Comparison of ENCODE assay signal across 14 cellular contexts in genomic region chr5:105907016-105907415, GRCh38.
DNase-seq lines count a peak whose midpoint lies in the region; ATAC-seq, FAIRE-seq and TF ChIP-seq lines count a peak whose summit lies in the region.
"Had no signal": no experiment of that assay in that cellular context is flagged by ENCODE, and none has a peak within 500 bp of the region (broad histone marks: within the 10 kb centered on the region; RNA-seq: fewer than 3 reads in every experiment).

No MANE protein-coding gene starts in this region.

- no peaks in the 10 kb centered on the region for H3K79me1 ChIP-seq in IMR-90 (ENCODE audit: low read depth in 1 of 2, low read length in 2 of 2)

- BruUV-seq in IMR-90 (replicated peaks; lab: Mats Ljungman, UMichigan), result no TSS peak

- no peaks in the 10 kb centered on the region for H4K20me1 ChIP-seq in IMR-90 (ENCODE audit: insufficient read depth, low read length)
- H4K20me1 ChIP-seq: BLaER1 treated with 17β-estradiol and CSF1 and Interleukin-3, amounts not matched to agents 10 nM and 100 nM had no signal

- H4K5ac ChIP-seq in IMR-90 (ENCODE audit: low read depth, low read length), result no peak overlapping the region

- H3K9ac ChIP-seq in IMR-90 (ENCODE audit: low read depth, low read length), result no peak overlapping the region
- H3K9ac ChIP-seq: BLaER1 treated with 17β-estradiol and CSF1 and Interleukin-3, amounts not matched to agents 10 nM and 100 nM had no signal

- FAIRE-seq in A204.1 (lab: Jason Lieb, UNC), result peak; percentile 80
- FAIRE-seq: H54 had no signal

- no peak overlapping the region for H3K18ac ChIP-seq in IMR-90 (ENCODE audit: low read depth, low read length)

- in situ Hi-C loops in IMR-90 (cut with MboI; ENCODE audit: low sequenced_read_pairs), result no loop called here

- ATAC-seq in IMR-90 (ENCODE audit: low read depth), result peak; percentile 40; the same call in 1 of the 2 replicates
- no peak for ATAC-seq in omental fat pad (ENCODE audit: low FRiP score)
- no peak for ATAC-seq in activated naive CD4-positive, alpha-beta T cell treated with anti-CD3 and anti-CD28 coated beads, Interleukin-2, amount 50 U/mL, for 72 hours

- dilution Hi-C loops in IMR-90 (cut with HindIII; ENCODE audit: low sequenced_read_pairs, unreplicated experiment), result no loop called here

- intact Hi-C loops in IMR-90 (cut with micrococcal nuclease) (no loop called here), thyroid gland (cut with DNase I) (no loop called here)

- H2AK9ac ChIP-seq in IMR-90 (replicated peaks; ENCODE audit: low read depth, low read length, poor library complexity), result no peak overlapping the region

- no peak overlapping the region for H3K4me3 ChIP-seq in IMR-90 (ENCODE audit: insufficient read depth, low read depth, low read length)
- H3K4me3 ChIP-seq in fibroblast of the aortic adventitia (ENCODE audit: low read depth, low read length), result no peak overlapping the region
- H3K4me3 ChIP-seq in coronary artery, result no peak overlapping the region
- no peak overlapping the region for H3K4me3 ChIP-seq in thyroid gland (replicated peaks in 1 of 3)
- H3K4me3 ChIP-seq: BLaER1 treated with 17β-estradiol and CSF1 and Interleukin-3, amounts not matched to agents 10 nM and 100 nM had no signal

- no peaks in the 10 kb centered on the region for H3K36me3 Mint-ChIP-seq in activated naive CD4-positive, alpha-beta T cell treated with anti-CD3 and anti-CD28 coated beads, Interleukin-2, amount 50 U/mL, for 72 hours
- H3K36me3 Mint-ChIP-seq: CD4-positive, CD25-positive, alpha-beta regulatory T cell had no signal

- H3K56ac ChIP-seq in IMR-90 (ENCODE audit: extremely low read depth, insufficient read depth, low read length), result no peak overlapping the region

- H4K8ac ChIP-seq in IMR-90 (ENCODE audit: low read depth in 2 of 2, low read length in 2 of 2), result no peak overlapping the region

- H3K4me1 ChIP-seq in IMR-90 (ENCODE audit: control insufficient read depth, insufficient read depth, low read length) (no peaks in the 10 kb centered on the region), thyroid gland (no peaks in the 10 kb centered on the region)
- H3K4me1 ChIP-seq: BLaER1 treated with 17β-estradiol and CSF1 and Interleukin-3, amounts not matched to agents 10 nM and 100 nM had no signal

- no peak for TF ChIP-seq RAD21 in IMR-90 (IDR thresholded peaks at IDR 0.05; ENCODE audit: low read length)

- H3K9me1 ChIP-seq in IMR-90 (ENCODE audit: insufficient read depth, low read length), result no peaks in the 10 kb centered on the region

- no CpG with 5 or more reads among the region's 2 CpGs for WGBS in IMR-90 (ENCODE audit: extremely low coverage in 2 of 2, insufficient read length in 1 of 2), 2 experiments
- 68 to 72% methylated on average over 2 of the region's 2 CpGs for WGBS in thyroid gland, 2 donors

- H3K4me2 ChIP-seq in IMR-90 (ENCODE audit: low read depth, low read length), result no peak overlapping the region
- H3K4me2 ChIP-seq: BLaER1 treated with 17β-estradiol and CSF1 and Interleukin-3, amounts not matched to agents 10 nM and 100 nM had no signal

- no peak overlapping the region for H2BK120ac ChIP-seq in IMR-90 (ENCODE audit: low read depth, low read length)

- H2BK15ac ChIP-seq in IMR-90 (ENCODE audit: low read depth, low read length), result no peak overlapping the region

- no peak overlapping the region for H3K23ac ChIP-seq in IMR-90 (ENCODE audit: low read depth, low read length)

- H3K27ac ChIP-seq in IMR-90 (ENCODE audit: insufficient read depth, low read length) (no peak overlapping the region), coronary artery (no peak overlapping the region), thyroid gland (no peak overlapping the region)
- H3K27ac ChIP-seq: 22Rv1; BLaER1 treated with 17β-estradiol and CSF1 and Interleukin-3, amounts not matched to agents 10 nM and 100 nM had no signal

- H3K36me3 ChIP-seq in IMR-90 (ENCODE audit: control insufficient read depth, insufficient read depth, low read length), result no peaks in the 10 kb centered on the region
- H3K36me3 ChIP-seq in thyroid gland, result no peaks in the 10 kb centered on the region
- H3K36me3 ChIP-seq: BLaER1 treated with 17β-estradiol and CSF1 and Interleukin-3, amounts not matched to agents 10 nM and 100 nM had no signal

- POLR2A ChIA-PET in IMR-90 (lab: Charles Lee; ENCODE audit: unreplicated experiment), result no interaction called here

- TF ChIP-seq CTCF in IMR-90 (conservative IDR thresholded peaks at IDR 0.05; ENCODE audit: low read depth, low read length), result no peak
- no peak for TF ChIP-seq CTCF in fibroblast of the aortic adventitia (IDR thresholded peaks at IDR 0.05; ENCODE audit: insufficient read depth, low read length)
- no peak for TF ChIP-seq CTCF in coronary artery (IDR thresholded peaks at IDR 0.05)
- TF ChIP-seq CTCF in thyroid gland (IDR thresholded peaks at IDR 0.05), result no peak
- TF ChIP-seq CTCF in omental fat pad (IDR thresholded peaks at IDR 0.05), result no peak

- H4K91ac ChIP-seq in IMR-90 (ENCODE audit: insufficient read depth, low read depth, low read length), result no peak overlapping the region

- H3K14ac ChIP-seq in IMR-90 (replicated peaks; ENCODE audit: low read depth, low read length), result no peak overlapping the region

- no peak overlapping the region for H2BK5ac ChIP-seq in IMR-90 (ENCODE audit: low read depth, low read length, poor library complexity, severe bottlenecking)

- H3K9me3 Mint-ChIP-seq in activated naive CD4-positive, alpha-beta T cell treated with anti-CD3 and anti-CD28 coated beads, Interleukin-2, amount 50 U/mL, for 72 hours, result peaks cover 4 to 6% of the 10 kb centered on the region in 2 donors

- H3K9me3 ChIP-seq in IMR-90 (ENCODE audit: control insufficient read depth, insufficient read depth, low read length) (no peaks in the 10 kb centered on the region), thyroid gland (no peaks in the 10 kb centered on the region)
- H3K9me3 ChIP-seq: BLaER1 treated with 17β-estradiol and CSF1 and Interleukin-3, amounts not matched to agents 10 nM and 100 nM had no signal

- no peak overlapping the region for H3K27ac Mint-ChIP-seq in activated naive CD4-positive, alpha-beta T cell treated with anti-CD3 and anti-CD28 coated beads, Interleukin-2, amount 50 U/mL, for 72 hours
- H3K27ac Mint-ChIP-seq: CD4-positive, CD25-positive, alpha-beta regulatory T cell had no signal

- no peaks in the 10 kb centered on the region for H3K27me3 ChIP-seq in IMR-90 (ENCODE audit: control insufficient read depth, insufficient read depth, low read length)
- no peaks in the 10 kb centered on the region for H3K27me3 ChIP-seq in thyroid gland
- H3K27me3 ChIP-seq: BLaER1 treated with 17β-estradiol and CSF1 and Interleukin-3, amounts not matched to agents 10 nM and 100 nM had no signal

- TF ChIP-seq POLR2A in IMR-90 (IDR thresholded peaks at IDR 0.05; ENCODE audit: low read depth, low read length) (no peak), thyroid gland (IDR thresholded peaks at IDR 0.05) (no peak)

- no peak overlapping the region for H2BK20ac ChIP-seq in IMR-90 (ENCODE audit: low read depth, low read length)

- CTCF ChIA-PET in IMR-90 (lab: Yijun Ruan, JAX), result no interaction called here

- H2AK5ac ChIP-seq in IMR-90 (ENCODE audit: low read depth, low read length), result no peak overlapping the region

- DNase-seq in IMR-90 (peak; percentile 69), amniotic epithelial cell (ENCODE audit: low read depth) (peak; percentile 23), fibroblast of the aortic adventitia (ENCODE audit: low read depth) (peak; percentile 44), coronary artery (ENCODE audit: low spot score) (no peak), thyroid gland (no peak), omental fat pad (ENCODE audit: low spot score) (no peak)
- DNase-seq in activated naive CD4-positive, alpha-beta T cell treated with anti-CD3 and anti-CD28 coated beads, Interleukin-2, amount 50 U/mL, for 72 hours (ENCODE audit: low spot score in 2 of 2), result no peak
- DNase-seq: ACHN; CD4-positive, CD25-positive, alpha-beta regulatory T cell; DMS53 had no signal

- no peak overlapping the region for H3K4ac ChIP-seq in IMR-90 (ENCODE audit: low read depth, low read length)

- H2AFZ ChIP-seq in IMR-90 (replicated peaks; ENCODE audit: low read length, poor library complexity), result no peak overlapping the region

TF ChIP-seq in IMR-90, 13 proteins besides CTCF, POLR2A, EP300 and RAD21:
- TF ChIP-seq MAZ (IDR thresholded peaks at IDR 0.05; ENCODE audit: borderline replicate concordance, low read depth, low read length) (no peak), MXI1 (IDR thresholded peaks at IDR 0.05; ENCODE audit: borderline replicate concordance, low read depth, low read length) (no peak), ELK1 (IDR thresholded peaks at IDR 0.05; ENCODE audit: borderline replicate concordance, low read depth, low read length) (no peak), USF2 (IDR thresholded peaks at IDR 0.05; ENCODE audit: low read depth, low read length) (no peak), CHD1 (IDR thresholded peaks at IDR 0.05; ENCODE audit: low read depth, low read length) (no peak), CEBPB (IDR thresholded peaks at IDR 0.05; ENCODE audit: low read depth, low read length) (no peak), SMC3 (IDR thresholded peaks at IDR 0.05; ENCODE audit: low read depth, low read length) (no peak), BHLHE40 (IDR thresholded peaks at IDR 0.05; ENCODE audit: low read depth, low read length) (no peak), NFE2L2 (IDR thresholded peaks at IDR 0.05; ENCODE audit: low read depth, low read length) (no peak), RCOR1 (IDR thresholded peaks at IDR 0.05; ENCODE audit: insufficient replicate concordance, low read length) (no peak), MAFK (IDR thresholded peaks at IDR 0.05; ENCODE audit: low read depth, low read length) (no peak), FOS (IDR thresholded peaks at IDR 0.05; ENCODE audit: low read depth, low read length) (no peak), RFX5 (IDR thresholded peaks at IDR 0.05; ENCODE audit: low read depth, low read length) (no peak)

Comparison
In these comparisons a context has a peak if more than half of its experiments do, and no peak if none do; other contexts are left out.
1. DNase-seq: peak in IMR-90 (single experiment), amniotic epithelial cell (single experiment) and fibroblast of the aortic adventitia (single experiment); none in coronary artery (single experiment), thyroid gland (0 of 2), omental fat pad (single experiment) and activated naive CD4-positive, alpha-beta T cell treated with anti-CD3 and anti-CD28 coated beads, Interleukin-2, amount 50 U/mL, for 72 hours (0 of 2).